Comparison of ENCODE assay signal across 8 cellular contexts in genomic region chr5:134503088-134503936, GRCh38. TPM values are rescaled to one million over a fixed set of nuclear protein-coding genes. Genes with fewer than 3 reads are reported as not detected.
DNase-seq lines count a peak whose midpoint lies in the region; ATAC-seq and TF ChIP-seq lines count a peak whose summit lies in the region.

No MANE protein-coding gene starts in this region.

- H4K20me1 ChIP-seq in osteoblast (ENCODE audit: insufficient read depth, low read length), result no peaks in the 10 kb centered on the region

- DNase-seq in GM06990 (ENCODE audit: extremely low read depth, insufficient read length) (peak; percentile 47), NCI-H69 (lab: John Stamatoyannopoulos, UW) (peak; percentile 48), esophagus muscularis mucosa (ENCODE audit: extremely low spot score) (no peak), osteoblast (ENCODE audit: insufficient read length, low spot score, missing footprints) (peak; percentile 94), thoracic aorta (ENCODE audit: low spot score) (peak; percentile 32), NCI-H1092 treated with DMSO at 0.1 percent for 48 hours (lab: John Stamatoyannopoulos, UW) (no peak)
- DNase-seq in activated CD8-positive, alpha-beta memory T cell treated with anti-CD3 and anti-CD28 coated beads, Interleukin-2, amount 50 U/mL, for 48 hours, result peak; percentile 83

- WGBS in esophagus muscularis mucosa, result 61% methylated on average over 9 of the region's 11 CpGs

- H2AFZ ChIP-seq in osteoblast (ENCODE audit: low read length), result peak overlapping the region; percentile 72

- no peak for TF ChIP-seq EP300 in esophagus muscularis mucosa (IDR thresholded peaks at IDR 0.05)

- H3K36me3 ChIP-seq in GM06990 (ENCODE audit: control insufficient read depth, insufficient read depth, low read length), result no peaks in the 10 kb centered on the region
- H3K36me3 ChIP-seq in esophagus muscularis mucosa, result no peaks in the 10 kb centered on the region
- no peaks in the 10 kb centered on the region for H3K36me3 ChIP-seq in osteoblast (ENCODE audit: insufficient read depth, low read length)
- H3K36me3 ChIP-seq in thoracic aorta, result no peaks in the 10 kb centered on the region

- H3K4me1 ChIP-seq in esophagus muscularis mucosa (peaks cover 28 to 43% (median 37%) of the 10 kb centered on the region in 4 donors), osteoblast (ENCODE audit: insufficient read depth, low read length) (peaks cover 25% of the 10 kb centered on the region), thoracic aorta (ENCODE audit: control insufficient read depth in 1 of 2, low read depth in 2 of 2) (peaks cover 12 to 17% of the 10 kb centered on the region in 2 donors)

- ATAC-seq in HG02678 (IDR thresholded peaks at IDR 0.05; ENCODE audit: unreplicated experiment), result peak; percentile 75
- ATAC-seq in thoracic aorta (ENCODE audit: insufficient number of reproducible peaks, low FRiP score, low read depth), result peak; percentile 84

- peak overlapping the region; percentile 38 for H3K4me2 ChIP-seq in osteoblast (ENCODE audit: insufficient read depth, low read length)

- H3K27me3 ChIP-seq in GM06990 (replicated peaks; ENCODE audit: control insufficient read depth, insufficient read depth, low read length) (no peaks in the 10 kb centered on the region), esophagus muscularis mucosa (no peaks in the 10 kb centered on the region), osteoblast (ENCODE audit: insufficient read depth, low read length) (no peaks in the 10 kb centered on the region), thoracic aorta (replicated peaks; ENCODE audit: insufficient read depth) (no peaks in the 10 kb centered on the region)

- no peak for TF ChIP-seq CTCF in GM06990 (IDR thresholded peaks at IDR 0.05; ENCODE audit: insufficient read depth, low read length, poor library complexity, severe bottlenecking)
- no peak for TF ChIP-seq CTCF in esophagus muscularis mucosa (IDR thresholded peaks at IDR 0.05)
- no peak for TF ChIP-seq CTCF in osteoblast (IDR thresholded peaks at IDR 0.05; ENCODE audit: extremely low read depth, low read depth, low read length)
- TF ChIP-seq CTCF in thoracic aorta (IDR thresholded peaks at IDR 0.05), result no peak

- H3K27ac ChIP-seq in esophagus muscularis mucosa (replicated peaks in 1 of 4), result peak overlapping the region; percentile 55 to 74 (median 71)
- peak overlapping the region; percentile 90 for H3K27ac ChIP-seq in osteoblast (ENCODE audit: low read depth, low read length)
- peak overlapping the region; percentile 10 to 75 for H3K27ac ChIP-seq in thoracic aorta

- H3K79me2 ChIP-seq in osteoblast (ENCODE audit: insufficient read depth, low read length), result no peaks in the 10 kb centered on the region

- intact Hi-C loops in esophagus muscularis mucosa (cut with DNase I), result no loop called here

- H3K9me3 ChIP-seq in esophagus muscularis mucosa (no peaks in the 10 kb centered on the region), osteoblast (ENCODE audit: low read depth, low read length) (no peaks in the 10 kb centered on the region), thoracic aorta (no peaks in the 10 kb centered on the region)

- no peak for TF ChIP-seq POLR2A in esophagus muscularis mucosa (IDR thresholded peaks at IDR 0.05; ENCODE audit: low read depth)

- H3K4me3 ChIP-seq in GM06990 (replicated peaks; ENCODE audit: low read depth, low read length), result no peak overlapping the region
- H3K4me3 ChIP-seq in esophagus muscularis mucosa, result no peak overlapping the region
- H3K4me3 ChIP-seq in osteoblast (ENCODE audit: insufficient read depth, low read length), result peak overlapping the region; percentile 7
- no peak overlapping the region for H3K4me3 ChIP-seq in thoracic aorta

RNA-seq across cellular contexts. Expression of gene JADE2, which starts 22.2 kb away (rescaled TPM):
- 10 to 100 TPM; 55.5 to 95.5 (median 77.1) TPM for total RNA-seq in esophagus muscularis mucosa
- total RNA-seq in osteoblast, result 22.7 and 26.8 TPM in 2 replicates
- 10 to 100 TPM; 54.0 to 81.3 TPM for total RNA-seq in thoracic aorta

Comparison
In these comparisons a context has a peak if more than half of its experiments do, and no peak if none do; other contexts are left out.
1. DNase-seq: peak in GM06990 (single experiment), NCI-H69 (single experiment), activated CD8-positive, alpha-beta memory T cell treated with anti-CD3 and anti-CD28 coated beads, Interleukin-2, amount 50 U/mL, for 48 hours (single experiment), osteoblast (single experiment) and thoracic aorta (single experiment); none in esophagus muscularis mucosa (single experiment) and NCI-H1092 treated with DMSO at 0.1 percent for 48 hours (single experiment).
2. Peak in every context shown above with its lines, with median percentiles within 50 percentile points of each other: H3K27ac ChIP-seq.